Comparison of ENCODE assay signal across 1 cellular context in the genomic region with DNA sequence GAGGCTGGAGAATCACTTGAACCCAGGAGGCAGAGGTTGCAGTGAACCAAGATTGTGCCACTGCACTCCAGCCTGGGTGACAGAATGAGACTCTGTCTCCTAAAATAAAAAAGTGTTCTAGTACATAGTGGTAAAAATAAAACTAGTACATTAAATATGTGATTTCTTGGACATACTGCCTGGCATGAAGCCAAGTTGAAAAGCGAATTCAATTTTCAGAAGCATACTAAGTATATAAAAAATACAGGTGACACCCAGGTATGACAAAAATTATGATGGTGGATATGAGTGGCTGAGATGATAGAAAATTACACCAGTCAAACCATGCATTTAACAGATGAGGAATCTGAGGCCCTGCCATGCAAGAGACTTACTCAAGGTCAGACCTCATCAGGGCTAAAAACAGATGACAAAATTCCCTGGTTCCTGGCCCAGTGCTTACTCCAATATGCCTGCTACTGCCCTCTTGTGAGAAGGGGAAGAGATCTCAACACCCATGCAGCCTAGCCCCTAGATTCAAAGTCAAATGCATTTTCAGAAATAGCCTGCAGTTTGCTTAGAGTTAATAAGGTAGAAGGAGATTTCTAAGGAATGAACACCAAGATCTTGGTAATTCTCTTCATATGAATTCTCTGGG.
TF ChIP-seq lines count a peak whose summit lies in the region.

No MANE protein-coding gene starts in this region.

TF ChIP-seq in SK-N-SH, 30 proteins besides CTCF, POLR2A, EP300 and RAD21 (continued from another document):
- TF ChIP-seq, protein P1, sequence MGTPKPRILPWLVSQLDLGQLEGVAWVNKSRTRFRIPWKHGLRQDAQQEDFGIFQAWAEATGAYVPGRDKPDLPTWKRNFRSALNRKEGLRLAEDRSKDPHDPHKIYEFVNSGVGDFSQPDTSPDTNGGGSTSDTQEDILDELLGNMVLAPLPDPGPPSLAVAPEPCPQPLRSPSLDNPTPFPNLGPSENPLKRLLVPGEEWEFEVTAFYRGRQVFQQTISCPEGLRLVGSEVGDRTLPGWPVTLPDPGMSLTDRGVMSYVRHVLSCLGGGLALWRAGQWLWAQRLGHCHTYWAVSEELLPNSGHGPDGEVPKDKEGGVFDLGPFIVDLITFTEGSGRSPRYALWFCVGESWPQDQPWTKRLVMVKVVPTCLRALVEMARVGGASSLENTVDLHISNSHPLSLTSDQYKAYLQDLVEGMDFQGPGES (IDR thresholded peaks at IDR 0.05; ENCODE audit: low read depth, low read length): no peak
- TF ChIP-seq GATA2 (CRISPR knock-in tag; IDR thresholded peaks at IDR 0.05) (no peak), TAF1 (IDR thresholded peaks at IDR 0.05; ENCODE audit: borderline replicate concordance, low read depth, low read length) (no peak), MXI1 (IDR thresholded peaks at IDR 0.05; ENCODE audit: low read depth, low read length) (no peak), GABPA (IDR thresholded peaks at IDR 0.05; ENCODE audit: low read depth) (no peak), FOXJ3 (CRISPR knock-in tag; IDR thresholded peaks at IDR 0.05) (no peak), SIN3A (IDR thresholded peaks at IDR 0.05; ENCODE audit: borderline replicate concordance, low read depth, low read length) (no peak), EZH2phosphoT487 (IDR thresholded peaks at IDR 0.05; ENCODE audit: borderline replicate concordance, low read depth) (no peak), ELF1 (IDR thresholded peaks at IDR 0.05) (no peak), JUND (IDR thresholded peaks at IDR 0.05) (no peak), YY1 (IDR thresholded peaks at IDR 0.05; ENCODE audit: low read depth) (no peak), NRF1 (IDR thresholded peaks at IDR 0.05; ENCODE audit: low read depth, low read length) (no peak)
- TF ChIP-seq, protein P2, sequence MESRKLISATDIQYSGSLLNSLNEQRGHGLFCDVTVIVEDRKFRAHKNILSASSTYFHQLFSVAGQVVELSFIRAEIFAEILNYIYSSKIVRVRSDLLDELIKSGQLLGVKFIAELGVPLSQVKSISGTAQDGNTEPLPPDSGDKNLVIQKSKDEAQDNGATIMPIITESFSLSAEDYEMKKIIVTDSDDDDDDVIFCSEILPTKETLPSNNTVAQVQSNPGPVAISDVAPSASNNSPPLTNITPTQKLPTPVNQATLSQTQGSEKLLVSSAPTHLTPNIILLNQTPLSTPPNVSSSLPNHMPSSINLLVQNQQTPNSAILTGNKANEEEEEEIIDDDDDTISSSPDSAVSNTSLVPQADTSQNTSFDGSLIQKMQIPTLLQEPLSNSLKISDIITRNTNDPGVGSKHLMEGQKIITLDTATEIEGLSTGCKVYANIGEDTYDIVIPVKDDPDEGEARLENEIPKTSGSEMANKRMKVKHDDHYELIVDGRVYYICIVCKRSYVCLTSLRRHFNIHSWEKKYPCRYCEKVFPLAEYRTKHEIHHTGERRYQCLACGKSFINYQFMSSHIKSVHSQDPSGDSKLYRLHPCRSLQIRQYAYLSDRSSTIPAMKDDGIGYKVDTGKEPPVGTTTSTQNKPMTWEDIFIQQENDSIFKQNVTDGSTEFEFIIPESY (IDR thresholded peaks at IDR 0.05; ENCODE audit: borderline replicate concordance, low read depth): no peak
- TF ChIP-seq, protein P3, sequence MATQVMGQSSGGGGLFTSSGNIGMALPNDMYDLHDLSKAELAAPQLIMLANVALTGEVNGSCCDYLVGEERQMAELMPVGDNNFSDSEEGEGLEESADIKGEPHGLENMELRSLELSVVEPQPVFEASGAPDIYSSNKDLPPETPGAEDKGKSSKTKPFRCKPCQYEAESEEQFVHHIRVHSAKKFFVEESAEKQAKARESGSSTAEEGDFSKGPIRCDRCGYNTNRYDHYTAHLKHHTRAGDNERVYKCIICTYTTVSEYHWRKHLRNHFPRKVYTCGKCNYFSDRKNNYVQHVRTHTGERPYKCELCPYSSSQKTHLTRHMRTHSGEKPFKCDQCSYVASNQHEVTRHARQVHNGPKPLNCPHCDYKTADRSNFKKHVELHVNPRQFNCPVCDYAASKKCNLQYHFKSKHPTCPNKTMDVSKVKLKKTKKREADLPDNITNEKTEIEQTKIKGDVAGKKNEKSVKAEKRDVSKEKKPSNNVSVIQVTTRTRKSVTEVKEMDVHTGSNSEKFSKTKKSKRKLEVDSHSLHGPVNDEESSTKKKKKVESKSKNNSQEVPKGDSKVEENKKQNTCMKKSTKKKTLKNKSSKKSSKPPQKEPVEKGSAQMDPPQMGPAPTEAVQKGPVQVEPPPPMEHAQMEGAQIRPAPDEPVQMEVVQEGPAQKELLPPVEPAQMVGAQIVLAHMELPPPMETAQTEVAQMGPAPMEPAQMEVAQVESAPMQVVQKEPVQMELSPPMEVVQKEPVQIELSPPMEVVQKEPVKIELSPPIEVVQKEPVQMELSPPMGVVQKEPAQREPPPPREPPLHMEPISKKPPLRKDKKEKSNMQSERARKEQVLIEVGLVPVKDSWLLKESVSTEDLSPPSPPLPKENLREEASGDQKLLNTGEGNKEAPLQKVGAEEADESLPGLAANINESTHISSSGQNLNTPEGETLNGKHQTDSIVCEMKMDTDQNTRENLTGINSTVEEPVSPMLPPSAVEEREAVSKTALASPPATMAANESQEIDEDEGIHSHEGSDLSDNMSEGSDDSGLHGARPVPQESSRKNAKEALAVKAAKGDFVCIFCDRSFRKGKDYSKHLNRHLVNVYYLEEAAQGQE (IDR thresholded peaks at IDR 0.05; ENCODE audit: low read depth, low read length): no peak
- TF ChIP-seq, protein P4, sequence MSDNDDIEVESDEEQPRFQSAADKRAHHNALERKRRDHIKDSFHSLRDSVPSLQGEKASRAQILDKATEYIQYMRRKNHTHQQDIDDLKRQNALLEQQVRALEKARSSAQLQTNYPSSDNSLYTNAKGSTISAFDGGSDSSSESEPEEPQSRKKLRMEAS (IDR thresholded peaks at IDR 0.05; ENCODE audit: low read depth): no peak
TF ChIP-seq in SK-N-SH: peak in this region for 0.
